26 cellular contexts compared by ENCODE assay signal in genomic region chr13:51887441-51887840, GRCh38. TPM values are rescaled to one million over a fixed set of nuclear protein-coding genes. Genes with fewer than 3 reads are reported as not detected.
A peak's percentile ranks its signal among the peaks of the same experiment; 100 is the strongest.
DNase-seq lines count a peak whose midpoint lies in the region; FAIRE-seq and TF ChIP-seq lines count a peak whose summit lies in the region.
"Had no signal": no experiment of that assay in that cellular context is flagged by ENCODE, and none has a peak within 500 bp of the region (broad histone marks: within the 10 kb centered on the region; RNA-seq: fewer than 3 reads in every experiment).

No MANE protein-coding gene starts in this region.

- TF ChIP-seq CTCF in D721Med (IDR thresholded peaks at IDR 0.05; ENCODE audit: insufficient read depth, missing control alignments) = no peak
- no peak for TF ChIP-seq CTCF in bronchial epithelial cell (IDR thresholded peaks at IDR 0.05; ENCODE audit: insufficient read depth, low read length, severe bottlenecking)
- TF ChIP-seq CTCF in keratinocyte (optimal IDR thresholded peaks at IDR 0.05 in 1 of 3, IDR thresholded peaks at IDR 0.05 in 1 of 3, conservative IDR thresholded peaks at IDR 0.05 in 1 of 3; ENCODE audit: extremely low read depth in 1 of 3, insufficient read depth in 2 of 3, low read length in 3 of 3) = no peak
- TF ChIP-seq CTCF in type B pancreatic cell (conservative IDR thresholded peaks at IDR 0.05) = no peak

- no peak overlapping the region for H3K9ac ChIP-seq in keratinocyte (ENCODE audit: control insufficient read depth, extremely low read depth, insufficient read depth, low read length)

- no peak overlapping the region for H3K27ac ChIP-seq in keratinocyte (ENCODE audit: control insufficient read depth, insufficient read depth, low read length)
- H3K27ac ChIP-seq: HL-60, SJCRH30 had no signal

- H3K27me3 ChIP-seq in bronchial epithelial cell (ENCODE audit: control insufficient read depth, insufficient read depth, low read length) = no peaks in the 10 kb centered on the region
- peaks cover 10% of the 10 kb centered on the region for H3K27me3 ChIP-seq in keratinocyte (ENCODE audit: control insufficient read depth, extremely low read depth, insufficient read depth, low read length)
- H3K27me3 ChIP-seq: BE2C, SJCRH30 had no signal

- H3K4me3 Mint-ChIP-seq in immature natural killer cell = no peak overlapping the region
- H3K4me3 Mint-ChIP-seq in type B pancreatic cell = no peak overlapping the region

- H3K4me1 ChIP-seq in keratinocyte (ENCODE audit: control insufficient read depth, extremely low read depth, insufficient read depth, low read length) = peaks cover 2% of the 10 kb centered on the region
- H3K4me1 ChIP-seq: BE2C, SJCRH30 had no signal

- H3K79me2 ChIP-seq in keratinocyte (ENCODE audit: control insufficient read depth, insufficient read depth, low read length) = no peaks in the 10 kb centered on the region

- H2AFZ ChIP-seq in keratinocyte (ENCODE audit: control insufficient read depth, low read length) = peak overlapping the region; percentile 53

- H3K4me3 ChIP-seq in bronchial epithelial cell (ENCODE audit: low read depth, low read length) = no peak overlapping the region
- H3K4me3 ChIP-seq in keratinocyte (ENCODE audit: control insufficient read depth in 2 of 3, extremely low read depth in 1 of 3, insufficient read depth in 2 of 3, low read depth in 1 of 3, low read length in 3 of 3) = no peak overlapping the region
- H3K4me3 ChIP-seq: SJCRH30 had no signal

- no peak overlapping the region for H3K27ac Mint-ChIP-seq in immature natural killer cell
- H3K27ac Mint-ChIP-seq in type B pancreatic cell = no peak overlapping the region

- H4K20me1 ChIP-seq in keratinocyte (ENCODE audit: control insufficient read depth, extremely low read depth, insufficient read depth, low read length) = no peaks in the 10 kb centered on the region

- no peak overlapping the region for H3K4me2 ChIP-seq in keratinocyte (ENCODE audit: control insufficient read depth, extremely low read depth, insufficient read depth, low read depth, low read length)

- no peaks in the 10 kb centered on the region for H3K9me3 ChIP-seq in keratinocyte (ENCODE audit: control insufficient read depth, low read depth, low read length)
- H3K9me3 ChIP-seq: BE2C, SJCRH30 had no signal

- H3K9me1 ChIP-seq in keratinocyte (ENCODE audit: control insufficient read depth, extremely low read depth, insufficient read depth, low read length) = no peaks in the 10 kb centered on the region

- DNase-seq in D721Med (ENCODE audit: insufficient read length, low spot score) (peak; percentile 45), NCI-H524 treated with DMSO at 0.1 percent for 48 hours (lab: John Stamatoyannopoulos, UW) (peak; percentile 95), bronchial epithelial cell (ENCODE audit: low read depth) (peak; percentile 63), keratinocyte (ENCODE audit: low read depth, low spot score) (no peak), immature natural killer cell (no peak), type B pancreatic cell (ENCODE audit: extremely low spot score, unreplicated experiment) (no peak), NCI-H2227 (lab: John Stamatoyannopoulos, UW; ENCODE audit: unreplicated experiment) (no peak)
- no peak for DNase-seq in activated CD8-positive, alpha-beta memory T cell treated with anti-CD3 and anti-CD28 coated beads for 24 hours
- DNase-seq: BE2C; GDM1; GOT3; HCEC 1CT; KBM-7; NCI-H1092; NCI-H1436; NCI-H187 treated with DMSO at 0.1 percent for 48 hours; NCI-H2171; NCI-H446; NK-92 treated with Interleukin-12 subunit alpha and Interleukin-12 subunit beta, amount 100 ng/mL, for 24 hours; SJCRH30 had no signal

- dilution Hi-C loops in keratinocyte (cut with MboI; ENCODE audit: extremely low pct_ligation_motif_present, low sequenced_read_pairs) = no loop called here

- peaks cover 1 to 4% (median 4%) of the 10 kb centered on the region in 3 donors for H3K27me3 Mint-ChIP-seq in immature natural killer cell (ENCODE audit: low read depth in 3 of 3)
- H3K27me3 Mint-ChIP-seq in type B pancreatic cell = no peaks in the 10 kb centered on the region

- H3K9me3 Mint-ChIP-seq in immature natural killer cell = peaks cover 0 to 1% (median 0%) of the 10 kb centered on the region in 6 donors
- H3K9me3 Mint-ChIP-seq in type B pancreatic cell = no peaks in the 10 kb centered on the region

- H3K36me3 ChIP-seq in bronchial epithelial cell (ENCODE audit: control insufficient read depth, insufficient read depth, low read length) (no peaks in the 10 kb centered on the region), keratinocyte (ENCODE audit: control insufficient read depth in 2 of 2, extremely low read depth in 1 of 2, insufficient read depth in 2 of 2, low read length in 2 of 2) (no peaks in the 10 kb centered on the region)
- H3K36me3 ChIP-seq: BE2C, SJCRH30 had no signal

- H3K4me1 Mint-ChIP-seq in immature natural killer cell (no peaks in the 10 kb centered on the region), type B pancreatic cell (ENCODE audit: unreplicated experiment) (no peaks in the 10 kb centered on the region)

- H3K36me3 Mint-ChIP-seq in immature natural killer cell (no peaks in the 10 kb centered on the region), type B pancreatic cell (no peaks in the 10 kb centered on the region)

- FAIRE-seq in D721Med (lab: Jason Lieb, UNC) (peak; percentile 98), bronchial epithelial cell (lab: Jason Lieb, UNC) (no peak), keratinocyte (lab: Jason Lieb, UNC) (no peak)
- FAIRE-seq: GM18507, HepG2 had no signal

RNA-seq across cellular contexts. Expression of gene CCDC70, which starts 25.7 kb away (rescaled TPM):
- total RNA-seq in bronchial epithelial cell (not detected in 2 replicates), type B pancreatic cell (ENCODE audit: low replicate concordance) (not detected in 2 replicates)
- polyA plus RNA-seq in keratinocyte (not detected in 3 replicates), immature natural killer cell (not detected)
- not detected for polyA plus RNA-seq in keratinocyte (2011; ENCODE audit: low read depth)
- not detected in 2 replicates for polyA plus RNA-seq in keratinocyte (2011; cell fraction: cytosol; rRNA removed)
- polyA plus RNA-seq in keratinocyte (2011; cell fraction: nucleus; rRNA removed) = not detected in 2 replicates
- polyA plus RNA-seq in keratinocyte (2012; ENCODE audit: low replicate concordance) = not detected in 2 replicates
- polyA minus RNA-seq in keratinocyte = not detected in 3 replicates
- polyA minus RNA-seq in keratinocyte (2011; cell fraction: cytosol; rRNA and poly(A)+ RNA removed) = not detected
- polyA minus RNA-seq in keratinocyte (2011; cell fraction: nucleus; rRNA and poly(A)+ RNA removed) = not detected in 2 replicates
- total RNA-seq: A673, Daoy, HT-29, SJCRH30 had no signal
- polyA plus RNA-seq: HepG2 had no signal

RNA-seq across cellular contexts. Expression of gene TMEM272, which starts 42.5 kb away (rescaled TPM):
- total RNA-seq in bronchial epithelial cell (not detected in 2 replicates), type B pancreatic cell (ENCODE audit: low replicate concordance) (0.07 and 0.63 TPM in 2 replicates)
- polyA plus RNA-seq in keratinocyte (0.01 TPM in 1 of 3 replicates, not detected in the others), immature natural killer cell (not detected)
- not detected for polyA plus RNA-seq in keratinocyte (2011; ENCODE audit: low read depth)
- not detected in 2 replicates for polyA plus RNA-seq in keratinocyte (2011; cell fraction: cytosol; rRNA removed)
- polyA plus RNA-seq in keratinocyte (2011; cell fraction: nucleus; rRNA removed) = 0.05 TPM in 1 of 2 replicates, not detected in the other
- not detected in 2 replicates for polyA plus RNA-seq in keratinocyte (2012; ENCODE audit: low replicate concordance)
- polyA minus RNA-seq in keratinocyte = 0.06 to 0.13 TPM in 2 of 3 replicates, not detected in the other
- polyA minus RNA-seq in keratinocyte (2011; cell fraction: cytosol; rRNA and poly(A)+ RNA removed) = not detected
- polyA minus RNA-seq in keratinocyte (2011; cell fraction: nucleus; rRNA and poly(A)+ RNA removed) = 0.16 and 0.21 TPM in 2 replicates
- total RNA-seq: A673, Daoy, HT-29, SJCRH30 had no signal

Comparison
In these comparisons a context has a peak if more than half of its experiments do, and no peak if none do; other contexts are left out.
1. DNase-seq: peak in D721Med (single experiment), NCI-H524 treated with DMSO at 0.1 percent for 48 hours (single experiment) and bronchial epithelial cell (single experiment); none in keratinocyte (single experiment), activated CD8-positive, alpha-beta memory T cell treated with anti-CD3 and anti-CD28 coated beads for 24 hours (single experiment), immature natural killer cell (0 of 3), type B pancreatic cell (single experiment) and NCI-H2227 (single experiment).